8 cellular contexts compared by ENCODE assay signal in genomic region chr2:9843229-9844035, GRCh38. TPM values are rescaled to one million over a fixed set of nuclear protein-coding genes. Genes with fewer than 3 reads are reported as not detected.
DNase-seq lines count a peak whose midpoint lies in the region; ATAC-seq and TF ChIP-seq lines count a peak whose summit lies in the region.

Gene TAF1B (plus strand): TSS chr2:9843474. CDS start chr2:9843542, 68 bp downstream.

- H3K9ac ChIP-seq in endodermal cell (ENCODE audit: extremely low read depth, low read length, poor library complexity, severe bottlenecking), result peak within 1 kb of the TSS; percentile 73

- H3K9me3 Mint-ChIP-seq in endodermal cell, result no peaks in the 10 kb centered on the region

- H3K4me3 Mint-ChIP-seq in endodermal cell, result peak within 1 kb of the TSS; percentile 89

- 0% methylated on average over 13 to 70 of the region's 70 CpGs for WGBS in endodermal cell (ENCODE audit: insufficient coverage in 1 of 2, insufficient read length in 1 of 2), 2 experiments
- 0 to 1% methylated on average over 41 to 53 of the region's 70 CpGs for WGBS in mesodermal cell (ENCODE audit: insufficient coverage in 2 of 2), 2 experiments

- in situ Hi-C loops in Caki2 (cut with HindIII; ENCODE audit: low pct_unique_long_range_greater_than_20kb, low sequenced_read_pairs), result no loop called here

- H3K27ac ChIP-seq in endodermal cell (ENCODE audit: low read depth, low read length), result peak within 1 kb of the TSS; percentile 80
- peak within 1 kb of the TSS; percentile 91 for H3K27ac ChIP-seq in mesodermal cell (ENCODE audit: low read depth, low read length, severe bottlenecking)

- no peaks in the 10 kb centered on the region for H3K27me3 Mint-ChIP-seq in endodermal cell (ENCODE audit: insufficient read depth)

- DNase-seq in Caki2 (ENCODE audit: low read depth) (peak; percentile 96), HUDEP-2 (lab: John Stamatoyannopoulos, UW; ENCODE audit: unreplicated experiment in 76 of 76) (peak; percentile 28 to 98 (median 93)), NOMO-1 treated with dmso at 0.1 percent for 144 hours (lab: John Stamatoyannopoulos, UW; ENCODE audit: unreplicated experiment) (peak; percentile 94), endodermal cell (peak; percentile 98)
- peak; percentile 78 to 88 (median 80) for DNase-seq in activated CD8-positive, alpha-beta memory T cell treated with anti-CD3 and anti-CD28 coated beads for 48 hours (ENCODE audit: low read depth in 2 of 3, low spot score in 2 of 3)
- DNase-seq in stimulated activated CD8-positive, alpha-beta memory T cell treated with anti-CD3 and anti-CD28 coated beads, Interleukin-15, amount 100 ng/mL, for 4 hours (ENCODE audit: low read depth in 2 of 2), result peak; percentile 72 to 79

- peaks cover 10% of the 10 kb centered on the region for H3K4me1 Mint-ChIP-seq in endodermal cell

- H3K36me3 ChIP-seq in endodermal cell (ENCODE audit: control insufficient read depth, insufficient read depth, low read length) (peaks cover 32% of the 10 kb centered on the region), mesodermal cell (ENCODE audit: control insufficient read depth, insufficient read depth, low read length) (peaks cover 33% of the 10 kb centered on the region)

- H3K4me1 ChIP-seq in endodermal cell (ENCODE audit: control insufficient read depth, insufficient read depth, low read length) (peaks cover 4% of the 10 kb centered on the region), mesodermal cell (ENCODE audit: control insufficient read depth, insufficient read depth, low read length, poor library complexity, severe bottlenecking) (peaks cover 5% of the 10 kb centered on the region)

- peak within 1 kb of the TSS; percentile 90 for H3K27ac Mint-ChIP-seq in endodermal cell

- ATAC-seq in GM21381 (IDR thresholded peaks at IDR 0.05; ENCODE audit: unreplicated experiment), result peak; percentile 81

- H3K9me3 ChIP-seq in endodermal cell (ENCODE audit: control insufficient read depth, low read length) (no peaks in the 10 kb centered on the region), mesodermal cell (ENCODE audit: control insufficient read depth, low read length) (no peaks in the 10 kb centered on the region)

- peak within 1 kb of the TSS; percentile 92 for H3K4me3 ChIP-seq in endodermal cell (ENCODE audit: low read length)
- H3K4me3 ChIP-seq in mesodermal cell (ENCODE audit: extremely low read depth, insufficient read depth, low read length, poor library complexity, severe bottlenecking), result peak within 1 kb of the TSS; percentile 61

- H3K27me3 ChIP-seq in endodermal cell (ENCODE audit: control insufficient read depth, insufficient read depth, low read length, poor library complexity, severe bottlenecking), result no peaks in the 10 kb centered on the region

- H3K36me3 Mint-ChIP-seq in endodermal cell (ENCODE audit: low read depth), result peaks cover 33% of the 10 kb centered on the region

- peak; percentile 44 for TF ChIP-seq CTCF in endodermal cell (conservative IDR thresholded peaks at IDR 0.05)

RNA-seq across cellular contexts. Expression of gene TAF1B, which starts in this region (rescaled TPM):
- total RNA-seq in Caki2 (2014; rRNA removed; shearing (Covaris generic); ENCODE audit: low replicate concordance), result 19.4 and 44.9 TPM in 2 replicates
- 10 to 100 TPM; 36.2 to 41.9 TPM for total RNA-seq in endodermal cell
- 33.5 TPM for polyA plus RNA-seq in endodermal cell (2013, experiment 1 of 2)
- polyA plus RNA-seq in endodermal cell (2013, experiment 2 of 2), result 35.1 TPM
- polyA plus RNA-seq in mesodermal cell (2013, experiment 1 of 2), result 25.9 TPM
- 31.5 TPM for polyA plus RNA-seq in mesodermal cell (2013, experiment 2 of 2)

Comparison
In these comparisons a context has a peak if more than half of its experiments do, and no peak if none do; other contexts are left out.
1. Peak in every context shown above with its lines: DNase-seq, ATAC-seq, H3K4me3 ChIP-seq and H3K27ac ChIP-seq.